ENCODE assay signal across 8 cellular contexts in the genomic region with DNA sequence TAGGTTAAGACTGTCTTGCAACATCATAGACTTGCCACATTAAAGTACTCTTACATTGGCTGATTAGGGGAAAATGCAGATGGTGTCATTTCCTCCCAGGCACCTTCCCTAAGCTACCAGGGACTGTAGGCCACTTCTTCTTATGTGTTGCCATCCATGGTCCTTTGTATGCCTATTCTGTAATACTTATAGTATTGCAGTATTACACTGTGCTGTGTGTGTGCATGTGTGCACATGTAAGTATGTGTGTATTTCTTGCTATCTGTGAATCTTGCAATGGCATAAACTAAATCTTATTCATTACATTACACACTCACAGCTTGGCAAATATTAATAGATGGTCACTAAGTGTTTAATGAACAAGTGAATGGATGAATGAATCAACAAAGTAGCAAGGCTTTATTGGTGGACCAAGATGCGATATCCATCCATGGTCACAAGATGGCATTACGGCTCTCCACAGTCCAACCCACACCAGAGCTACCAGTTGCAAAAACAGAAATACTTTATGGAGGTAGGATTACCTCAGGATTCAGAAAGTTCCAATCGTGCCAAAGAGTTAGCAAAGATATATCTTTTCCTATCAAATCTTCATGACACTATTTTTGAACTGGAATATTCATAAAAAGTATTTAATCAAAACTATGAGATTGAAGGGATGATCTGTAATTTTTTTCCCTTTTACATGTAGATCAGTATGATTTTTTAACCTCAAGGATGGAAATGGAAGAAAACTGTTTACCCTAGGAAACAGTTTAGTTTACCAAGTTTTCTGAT.
DNase-seq lines count a peak whose midpoint lies in the region; ATAC-seq and TF ChIP-seq lines count a peak whose summit lies in the region.

No MANE protein-coding gene starts in this region.

- no peaks in the 10 kb centered on the region for H3K27me3 Mint-ChIP-seq in activated T-helper 17 cell treated with anti-CD3 and anti-CD28 coated beads, Interleukin-2, amount 50 U/mL, for 72 hours

- H3K4me3 ChIP-seq in GM12875 (ENCODE audit: low read depth, low read length) (no peak overlapping the region), right cardiac atrium (ENCODE audit: low read length) (no peak overlapping the region)

- ATAC-seq in HG02870 (IDR thresholded peaks at IDR 0.05; ENCODE audit: unreplicated experiment): peak; percentile 82
- peak; percentile 62 for ATAC-seq in activated T-helper 17 cell treated with anti-CD3 and anti-CD28 coated beads, Interleukin-2, amount 50 U/mL, for 72 hours (replicated peaks)
- peak; percentile 76 to 78 for ATAC-seq in right cardiac atrium
- no peak for ATAC-seq in HG03025 (IDR thresholded peaks at IDR 0.05; ENCODE audit: low FRiP score, unreplicated experiment)

- no peaks in the 10 kb centered on the region for H3K9me3 Mint-ChIP-seq in activated T-helper 17 cell treated with anti-CD3 and anti-CD28 coated beads, Interleukin-2, amount 50 U/mL, for 72 hours

- peaks cover 32% of the 10 kb centered on the region for H3K36me3 Mint-ChIP-seq in activated T-helper 17 cell treated with anti-CD3 and anti-CD28 coated beads, Interleukin-2, amount 50 U/mL, for 72 hours (ENCODE audit: low read depth)

- WGBS in right cardiac atrium: 40% methylated on average over 3 of the region's 3 CpGs

- H3K27me3 ChIP-seq in right cardiac atrium (ENCODE audit: control insufficient read depth, insufficient read depth): no peaks in the 10 kb centered on the region

- H3K4me1 Mint-ChIP-seq in activated T-helper 17 cell treated with anti-CD3 and anti-CD28 coated beads, Interleukin-2, amount 50 U/mL, for 72 hours: no peaks in the 10 kb centered on the region

- TF ChIP-seq CTCF in GM12875 (IDR thresholded peaks at IDR 0.05; ENCODE audit: borderline replicate concordance, insufficient read depth, low read depth, low read length): peak; percentile 50; the same call in 1 of the 2 replicates

- peak; percentile 44 for DNase-seq in AG20443 (ENCODE audit: low spot score)
- DNase-seq in NCI-H2227 (lab: John Stamatoyannopoulos, UW; ENCODE audit: unreplicated experiment): peak; percentile 57
- peak in 1 of 3 donors; percentile 27 for DNase-seq in right cardiac atrium
- peak; percentile 4 for DNase-seq in stimulated activated CD4-positive, alpha-beta T cell treated with anti-CD3 and anti-CD28 coated beads, Interleukin-1b, Interleukin-23, amount 100 ng/mL, for 48 hours

- intact Hi-C loops in right cardiac atrium (cut with DNase I): loop anchor here (5.0 to 10.0 kb wide), 5 partner anchors 170 to 310 kb away; partner anchors contain the start of gene LHX9 (in 2 of the 4)

- H3K4me1 ChIP-seq in right cardiac atrium (ENCODE audit: control insufficient read depth, insufficient read depth, low read length): no peaks in the 10 kb centered on the region

- H3K9me3 ChIP-seq in right cardiac atrium (ENCODE audit: control insufficient read depth, low read length): no peaks in the 10 kb centered on the region

- H3K4me3 Mint-ChIP-seq in activated T-helper 17 cell treated with anti-CD3 and anti-CD28 coated beads, Interleukin-2, amount 50 U/mL, for 72 hours: no peak overlapping the region

- no peak overlapping the region for H3K27ac ChIP-seq in right cardiac atrium (ENCODE audit: low read length)

- H3K27ac Mint-ChIP-seq in activated T-helper 17 cell treated with anti-CD3 and anti-CD28 coated beads, Interleukin-2, amount 50 U/mL, for 72 hours: no peak overlapping the region
